ENCODE assay signal across 25 cellular contexts in genomic region chr10:122699796-122700466, GRCh38. TPM values are rescaled to one million over a fixed set of nuclear protein-coding genes. Genes with fewer than 3 reads are reported as not detected.
"Had no signal": no experiment of that assay in that cellular context is flagged by ENCODE, and none has a peak within 500 bp of the region (broad histone marks: within the 10 kb centered on the region; RNA-seq: fewer than 3 reads in every experiment).

TSS of gene C10orf120 (minus strand) at chr10:122699846. CDS start at chr10:122699790, 56 bp downstream.

- ATAC-seq: effector memory CD8-positive, alpha-beta T cell; left cardiac atrium; lower lobe of right lung; psoas muscle; stimulated activated naive B cell treated with anti-CD40 and anti-IgM and Interleukin-4, amounts not matched to agents 10 μg/mL and 1 μg/mL and 100 μg/mL, for 72 hours; stimulated activated naive CD8-positive, alpha-beta T cell treated with anti-CD3 and anti-CD28 coated beads, Interleukin-15, amount 100 ng/mL, for 72 hours had no signal

- H3K4me3 Mint-ChIP-seq: dendritic cell treated with granulocyte-macrophage colony-stimulating factor and Interleukin-4, amounts not matched to agents 40 ng/mL and 50 ng/mL, for 4 days; effector memory CD8-positive, alpha-beta T cell; immature natural killer cell; naive B cell; nephron; stimulated activated naive B cell treated with anti-CD40 and anti-IgM and Interleukin-4, amounts not matched to agents 10 μg/mL and 1 μg/mL and 100 μg/mL, for 72 hours; stimulated activated naive CD8-positive, alpha-beta T cell treated with anti-CD3 and anti-CD28 coated beads, Interleukin-15, amount 100 ng/mL, for 72 hours had no signal

- H3K27me3 ChIP-seq: sigmoid colon had no signal

- H3K4me1 ChIP-seq: esophagus squamous epithelium, left ventricle myocardium inferior, lower lobe of right lung, parathyroid adenoma, psoas muscle, sigmoid colon, transverse colon had no signal

- H3K36me3 Mint-ChIP-seq: immature natural killer cell; naive B cell; stimulated activated naive B cell treated with anti-CD40 and anti-IgM and Interleukin-4, amounts not matched to agents 10 μg/mL and 1 μg/mL and 100 μg/mL, for 72 hours had no signal

- DNase-seq: effector memory CD8-positive, alpha-beta T cell; esophagus squamous epithelium; foreskin fibroblast; immature natural killer cell; kidney; left cardiac atrium; left ventricle myocardium inferior; lower lobe of right lung; naive B cell; psoas muscle; sigmoid colon; stimulated activated CD4-positive, alpha-beta T cell treated with anti-CD3 and anti-CD28 coated beads, Interleukin-2, amount 100 ng/mL, for 24 hours; stimulated activated CD4-positive, alpha-beta T cell treated with anti-CD3 and anti-CD28 coated beads, Interleukin-4, amount 100 ng/mL, for 4 hours; stimulated activated naive B cell treated with anti-CD40 and anti-IgM and Interleukin-4, amounts not matched to agents 10 μg/mL and 1 μg/mL and 100 μg/mL, for 72 hours; stimulated activated naive CD8-positive, alpha-beta T cell treated with anti-CD3 and anti-CD28 coated beads, Interleukin-15, amount 100 ng/mL, for 72 hours; transverse colon had no signal

- H3K4me1 Mint-ChIP-seq: immature natural killer cell; naive B cell; nephron; stimulated activated naive B cell treated with anti-CD40 and anti-IgM and Interleukin-4, amounts not matched to agents 10 μg/mL and 1 μg/mL and 100 μg/mL, for 72 hours; stimulated activated naive CD8-positive, alpha-beta T cell treated with anti-CD3 and anti-CD28 coated beads, Interleukin-15, amount 100 ng/mL, for 72 hours had no signal

- H2AFZ ChIP-seq: parathyroid adenoma had no signal

- H3K27ac Mint-ChIP-seq: dendritic cell treated with granulocyte-macrophage colony-stimulating factor and Interleukin-4, amounts not matched to agents 40 ng/mL and 50 ng/mL, for 4 days; effector memory CD8-positive, alpha-beta T cell; immature natural killer cell; nephron; stimulated activated naive B cell treated with anti-CD40 and anti-IgM and Interleukin-4, amounts not matched to agents 10 μg/mL and 1 μg/mL and 100 μg/mL, for 72 hours; stimulated activated naive CD8-positive, alpha-beta T cell treated with anti-CD3 and anti-CD28 coated beads, Interleukin-15, amount 100 ng/mL, for 72 hours had no signal

- H3K9ac ChIP-seq: parathyroid adenoma had no signal

- H3K27me3 Mint-ChIP-seq: dendritic cell treated with granulocyte-macrophage colony-stimulating factor and Interleukin-4, amounts not matched to agents 40 ng/mL and 50 ng/mL, for 4 days had no signal

- H3K27ac ChIP-seq: esophagus squamous epithelium, left ventricle myocardium inferior, lower lobe of right lung, parathyroid adenoma, psoas muscle, sigmoid colon, skin epidermis, thoracic aorta, transverse colon had no signal

- H3K79me2 ChIP-seq: parathyroid adenoma had no signal

- H3K4me3 ChIP-seq: esophagus squamous epithelium, left ventricle myocardium inferior, lower lobe of right lung, psoas muscle, sigmoid colon, skin epidermis, thoracic aorta, transverse colon had no signal

- H3K36me3 ChIP-seq: esophagus squamous epithelium, left ventricle myocardium inferior, lower lobe of right lung, sigmoid colon, thoracic aorta, transverse colon had no signal

- H3K9me3 Mint-ChIP-seq: dendritic cell treated with granulocyte-macrophage colony-stimulating factor and Interleukin-4, amounts not matched to agents 40 ng/mL and 50 ng/mL, for 4 days; effector memory CD8-positive, alpha-beta T cell; immature natural killer cell; nephron; stimulated activated naive B cell treated with anti-CD40 and anti-IgM and Interleukin-4, amounts not matched to agents 10 μg/mL and 1 μg/mL and 100 μg/mL, for 72 hours; stimulated activated naive CD8-positive, alpha-beta T cell treated with anti-CD3 and anti-CD28 coated beads, Interleukin-15, amount 100 ng/mL, for 72 hours had no signal

- H3K9me3 ChIP-seq: esophagus squamous epithelium, left ventricle myocardium inferior, lower lobe of right lung, psoas muscle, sigmoid colon, thoracic aorta, transverse colon had no signal

RNA-seq across cellular contexts. Expression of gene C10orf120, which starts in this region (rescaled TPM):
- total RNA-seq: epithelial cell of proximal tubule, esophagus squamous epithelium, kidney, left cardiac atrium, left ventricle myocardium inferior, lower lobe of right lung, omental fat pad, psoas muscle, sigmoid colon, subcutaneous adipose tissue, thoracic aorta, transverse colon, urinary bladder had no signal
- polyA plus RNA-seq: immature natural killer cell, psoas muscle, sigmoid colon, urinary bladder had no signal
